ENCODE assay signal across 18 cellular contexts in genomic region chr14:36981832-36982528, GRCh38.
DNase-seq lines count a peak whose midpoint lies in the region; ATAC-seq and TF ChIP-seq lines count a peak whose summit lies in the region.
"Had no signal": no experiment of that assay in that cellular context is flagged by ENCODE, and none has a peak within 500 bp of the region (broad histone marks: within the 10 kb centered on the region; RNA-seq: fewer than 3 reads in every experiment).

No MANE protein-coding gene starts in this region.

- no peaks in the 10 kb centered on the region for H3K4me1 Mint-ChIP-seq in activated CD8-positive, alpha-beta T cell treated with anti-CD3 and anti-CD28 coated beads, Interleukin-2, amount 10 ng/mL, durations not matched to agents 7 days and 5 days (ENCODE audit: low read depth)
- H3K4me1 Mint-ChIP-seq: activated naive CD8-positive, alpha-beta T cell treated with anti-CD3 and anti-CD28 coated beads, Interleukin-2, amount 50 U/mL, for 24 hours; B cell had no signal

- peak; percentile 26 for DNase-seq in AG08396 (ENCODE audit: low spot score)
- DNase-seq in LHCN-M2 (ENCODE audit: low read depth): peak; percentile 79
- peak; percentile 46 for DNase-seq in dedifferentiated amniotic fluid mesenchymal stem cell (ENCODE audit: extremely low spot score)
- DNase-seq in kidney tubule cell (ENCODE audit: low spot score): peak; percentile 92
- DNase-seq in Kasumi-1 (lab: John Stamatoyannopoulos, UW): no peak
- no peak for DNase-seq in activated naive CD4-positive, alpha-beta T cell treated with Interleukin-2 at 50 U/mL for 16 hours
- DNase-seq in HEK293T (ENCODE audit: extremely low spot score): no peak
- no peak for DNase-seq in activated CD8-positive, alpha-beta T cell treated with anti-CD3 and anti-CD28 coated beads, Interleukin-2, amount 10 ng/mL, durations not matched to agents 7 days and 5 days
- DNase-seq: activated CD4-positive, alpha-beta T cell treated with anti-CD3 and anti-CD28 coated beads for 48 hours; activated naive CD8-positive, alpha-beta T cell treated with anti-CD3 and anti-CD28 coated beads, Interleukin-2, amount 50 U/mL, for 24 hours; activated T-cell treated with anti-CD3 and anti-CD28 coated beads, Interleukin-2, amount 50 U/mL, for 4 hours; DMS79; NCI-H2029 treated with DMSO at 0.1 percent for 48 hours; NCI-H526 treated with DMSO at 0.1 percent for 48 hours; ovary; Right ventricle myocardium superior; T1000 had no signal

- CTCF ChIA-PET in HEK293T (lab: Yijun Ruan, JAX): no interaction called here
- CTCF ChIA-PET in activated CD8-positive, alpha-beta T cell treated with anti-CD3 and anti-CD28 coated beads, Interleukin-2, amount 10 ng/mL, durations not matched to agents 7 days and 5 days (lab: Charles Lee): no interaction called here

- no peaks in the 10 kb centered on the region for H3K27me3 Mint-ChIP-seq in activated CD8-positive, alpha-beta T cell treated with anti-CD3 and anti-CD28 coated beads, Interleukin-2, amount 10 ng/mL, durations not matched to agents 7 days and 5 days (ENCODE audit: low read depth)
- H3K27me3 Mint-ChIP-seq: activated naive CD8-positive, alpha-beta T cell treated with anti-CD3 and anti-CD28 coated beads, Interleukin-2, amount 50 U/mL, for 24 hours; B cell had no signal

- no peaks in the 10 kb centered on the region for H3K9me3 Mint-ChIP-seq in activated CD8-positive, alpha-beta T cell treated with anti-CD3 and anti-CD28 coated beads, Interleukin-2, amount 10 ng/mL, durations not matched to agents 7 days and 5 days (ENCODE audit: insufficient read depth)
- H3K9me3 Mint-ChIP-seq: activated T-cell treated with anti-CD3 and anti-CD28 coated beads, Interleukin-2, amount 50 U/mL, for 4 hours had no signal

- no peaks in the 10 kb centered on the region for H3K36me3 Mint-ChIP-seq in activated CD8-positive, alpha-beta T cell treated with anti-CD3 and anti-CD28 coated beads, Interleukin-2, amount 10 ng/mL, durations not matched to agents 7 days and 5 days (ENCODE audit: low read depth)

- ATAC-seq in activated CD8-positive, alpha-beta T cell treated with anti-CD3 and anti-CD28 coated beads, Interleukin-2, amount 10 ng/mL, durations not matched to agents 7 days and 5 days: no peak
- ATAC-seq: activated naive CD8-positive, alpha-beta T cell treated with anti-CD3 and anti-CD28 coated beads, Interleukin-2, amount 50 U/mL, for 24 hours; activated T-cell treated with anti-CD3 and anti-CD28 coated beads, Interleukin-2, amount 50 U/mL, for 4 hours had no signal

- no peak overlapping the region for H3K27ac Mint-ChIP-seq in activated CD8-positive, alpha-beta T cell treated with anti-CD3 and anti-CD28 coated beads, Interleukin-2, amount 10 ng/mL, durations not matched to agents 7 days and 5 days
- H3K27ac Mint-ChIP-seq: activated naive CD8-positive, alpha-beta T cell treated with anti-CD3 and anti-CD28 coated beads, Interleukin-2, amount 50 U/mL, for 24 hours; B cell had no signal

- no peak overlapping the region for H3K4me3 Mint-ChIP-seq in activated CD8-positive, alpha-beta T cell treated with anti-CD3 and anti-CD28 coated beads, Interleukin-2, amount 10 ng/mL, durations not matched to agents 7 days and 5 days
- H3K4me3 Mint-ChIP-seq: activated naive CD8-positive, alpha-beta T cell treated with anti-CD3 and anti-CD28 coated beads, Interleukin-2, amount 50 U/mL, for 24 hours; activated T-cell treated with anti-CD3 and anti-CD28 coated beads, Interleukin-2, amount 50 U/mL, for 4 hours; B cell had no signal

- POLR2A ChIA-PET in HEK293T (lab: Yijun Ruan, JAX): no interaction called here
- POLR2A ChIA-PET in activated CD8-positive, alpha-beta T cell treated with anti-CD3 and anti-CD28 coated beads, Interleukin-2, amount 10 ng/mL, durations not matched to agents 7 days and 5 days (lab: Charles Lee): no interaction called here

TF ChIP-seq in HEK293T, 16 proteins besides CTCF, POLR2A, EP300 and RAD21:
- TF ChIP-seq TARDBP (IDR thresholded peaks at IDR 0.05): no peak
- TF ChIP-seq FOXA1 (IDR thresholded peaks at IDR 0.05): no peak
- no peak for TF ChIP-seq SP1 (IDR thresholded peaks at IDR 0.05)
- TF ChIP-seq CTBP1 (IDR thresholded peaks at IDR 0.05; ENCODE audit: borderline replicate concordance): no peak
- no peak for TF ChIP-seq FOXM1 (IDR thresholded peaks at IDR 0.05; ENCODE audit: borderline replicate concordance)
- no peak for TF ChIP-seq BHLHE40 (IDR thresholded peaks at IDR 0.05; ENCODE audit: borderline replicate concordance)
- no peak for TF ChIP-seq ZNF384 (IDR thresholded peaks at IDR 0.05)
- no peak for TF ChIP-seq NFRKB (IDR thresholded peaks at IDR 0.05)
- no peak for TF ChIP-seq HDGF (IDR thresholded peaks at IDR 0.05; ENCODE audit: borderline replicate concordance)
- no peak for TF ChIP-seq FOXK2 (IDR thresholded peaks at IDR 0.05)
- TF ChIP-seq L3MBTL2 (conservative IDR thresholded peaks at IDR 0.05): no peak
- no peak for TF ChIP-seq LEF1 (IDR thresholded peaks at IDR 0.05; ENCODE audit: borderline replicate concordance)
- TF ChIP-seq ARNT (IDR thresholded peaks at IDR 0.05): no peak
- TF ChIP-seq PKNOX1 (IDR thresholded peaks at IDR 0.05): no peak
- TF ChIP-seq SUZ12 (IDR thresholded peaks at IDR 0.05): no peak
- TF ChIP-seq ELF4 (IDR thresholded peaks at IDR 0.05): no peak

Comparison
In these comparisons a context has a peak if more than half of its experiments do, and no peak if none do; other contexts are left out.
1. DNase-seq: peak in AG08396 (single experiment), LHCN-M2 (single experiment), dedifferentiated amniotic fluid mesenchymal stem cell (single experiment) and kidney tubule cell (single experiment); none in Kasumi-1 (0 of 2), activated naive CD4-positive, alpha-beta T cell treated with Interleukin-2 at 50 U/mL for 16 hours (single experiment), HEK293T (single experiment) and activated CD8-positive, alpha-beta T cell treated with anti-CD3 and anti-CD28 coated beads, Interleukin-2, amount 10 ng/mL, durations not matched to agents 7 days and 5 days (single experiment).